Comparison of ENCODE assay signal across 9 cellular contexts in genomic region chr16:85514295-85514600, GRCh38.
DNase-seq lines count a peak whose midpoint lies in the region; ATAC-seq, FAIRE-seq and TF ChIP-seq lines count a peak whose summit lies in the region.
"Had no signal": no experiment of that assay in that cellular context is flagged by ENCODE, and none has a peak within 500 bp of the region (broad histone marks: within the 10 kb centered on the region; RNA-seq: fewer than 3 reads in every experiment).

No MANE protein-coding gene starts in this region.

- POLR2A ChIA-PET in A549 (lab: Yijun Ruan, JAX): interaction anchor here (0.7 to 2.5 kb wide), 8 partner anchors 11 to 102 kb away, joined by 3 to 28 read pairs (median 4); partner anchors contain the start of gene GSE1

- H3K9ac ChIP-seq in parathyroid adenoma: no peak overlapping the region

- FAIRE-seq in A549 (lab: Jason Lieb, UNC): no peak

- TF ChIP-seq CTCF in A549 (IDR thresholded peaks at IDR 0.05) (no peak), esophagus squamous epithelium (IDR thresholded peaks at IDR 0.05) (no peak), parathyroid adenoma (IDR thresholded peaks at IDR 0.05) (peak; percentile 37)

- no peaks in the 10 kb centered on the region for H3K9me3 ChIP-seq in A549
- H3K9me3 ChIP-seq in esophagus squamous epithelium: no peaks in the 10 kb centered on the region
- no peaks in the 10 kb centered on the region for H3K9me3 ChIP-seq in parathyroid adenoma (ENCODE audit: control insufficient read depth, low read length)

- H2AFZ ChIP-seq in parathyroid adenoma: no peak overlapping the region

- no peak for TF ChIP-seq RAD21 in A549 (conservative IDR thresholded peaks at IDR 0.05 in 1 of 2, IDR thresholded peaks at IDR 0.05 in 1 of 2)

- ATAC-seq in A549 (no peak; a peak in 1 of 6 replicates), HG02642 (IDR thresholded peaks at IDR 0.05; ENCODE audit: poor library complexity, unreplicated experiment) (no peak), GM21515 (IDR thresholded peaks at IDR 0.05; ENCODE audit: unreplicated experiment) (no peak)

- no peak for TF ChIP-seq POLR2A in A549 (IDR thresholded peaks at IDR 0.05; ENCODE audit: low read length)
- TF ChIP-seq POLR2A in esophagus squamous epithelium (IDR thresholded peaks at IDR 0.05): no peak

- CTCF ChIA-PET in A549 (lab: Yijun Ruan, JAX): interaction anchor here (0.6 to 3.8 kb wide), 17 partner anchors 11 to 97 kb away, joined by 3 to 21 read pairs (median 7); no protein-coding TSS in a partner anchor

- intact Hi-C loops in esophagus squamous epithelium (cut with DNase I): no loop called here

- H3K4me2 ChIP-seq in A549 (peak overlapping the region; percentile 85), parathyroid adenoma (ENCODE audit: low read length) (peak overlapping the region; percentile 43)

- H3K4me3 ChIP-seq in A549: no peak overlapping the region
- H3K4me3 ChIP-seq in esophagus squamous epithelium: no peak overlapping the region
- H3K4me3 ChIP-seq in parathyroid adenoma (ENCODE audit: low read depth, low read length): no peak overlapping the region

- H3K4me1 ChIP-seq in A549 (peaks cover 36% of the 10 kb centered on the region), esophagus squamous epithelium (peaks cover 17 to 30% (median 26%) of the 10 kb centered on the region in 3 donors), parathyroid adenoma (peaks cover 43% of the 10 kb centered on the region)

- H3K36me3 ChIP-seq in esophagus squamous epithelium (no peaks in the 10 kb centered on the region), parathyroid adenoma (ENCODE audit: control insufficient read depth, insufficient read depth, low read length) (no peaks in the 10 kb centered on the region)

- H3K27ac ChIP-seq in A549 (peak overlapping the region; percentile 95 to 97), esophagus squamous epithelium (peak overlapping the region in 3 of 4 donors; percentile 2 to 84 (median 56)), parathyroid adenoma (peak overlapping the region; percentile 99)

- no peak for DNase-seq in A549 (ENCODE audit: low read depth in 1 of 2, low spot score in 1 of 2)
- peak; percentile 60 for DNase-seq in NCI-H2029 (lab: John Stamatoyannopoulos, UW)
- DNase-seq in esophagus squamous epithelium (lab: John Stamatoyannopoulos, UW): no peak
- DNase-seq in NOMO-1 (lab: John Stamatoyannopoulos, UW; ENCODE audit: unreplicated experiment in 2 of 2): no peak
- DNase-seq in activated naive CD4-positive, alpha-beta T cell treated with Interleukin-2 at 50 U/mL for 16 hours: no peak

- peaks cover 37% of the 10 kb centered on the region for H3K79me2 ChIP-seq in parathyroid adenoma

- no peaks in the 10 kb centered on the region for H3K27me3 ChIP-seq in esophagus squamous epithelium
- no peaks in the 10 kb centered on the region for H3K27me3 ChIP-seq in parathyroid adenoma (ENCODE audit: control insufficient read depth, insufficient read depth, low read length)
- H3K27me3 ChIP-seq: dorsolateral prefrontal cortex had no signal

- TF ChIP-seq EP300 in A549 (IDR thresholded peaks at IDR 0.05): no peak

- 0% methylated on average over 3 of the region's 8 CpGs for WGBS in A549 (ENCODE audit: missing lambda C conversion rate)
- 0% methylated on average over 1 of the region's 8 CpGs for WGBS in esophagus squamous epithelium, 2 donors

TF ChIP-seq in A549, 52 proteins besides CTCF, POLR2A, EP300 and RAD21:
- TF ChIP-seq CBX8 (IDR thresholded peaks at IDR 0.05): no peak
- no peak for TF ChIP-seq NPAS2 (CRISPR knock-in tag; IDR thresholded peaks at IDR 0.05; ENCODE audit: borderline replicate concordance)
- no peak for TF ChIP-seq POLR2AphosphoS2 (conservative IDR thresholded peaks at IDR 0.05; ENCODE audit: low read length)
- no peak for TF ChIP-seq HOXB5 (CRISPR knock-in tag; IDR thresholded peaks at IDR 0.05)
- TF ChIP-seq REST (IDR thresholded peaks at IDR 0.05): no peak
- TF ChIP-seq PBX3 (IDR thresholded peaks at IDR 0.05): no peak
- no peak for TF ChIP-seq E2F6 (IDR thresholded peaks at IDR 0.05; ENCODE audit: borderline replicate concordance, low read depth)
- no peak for TF ChIP-seq EHMT2 (IDR thresholded peaks at IDR 0.05; ENCODE audit: low read depth)
- no peak for TF ChIP-seq RCOR1 (IDR thresholded peaks at IDR 0.05; ENCODE audit: low read depth, low read length)
- TF ChIP-seq USF2 (IDR thresholded peaks at IDR 0.05): no peak
- TF ChIP-seq ELK1 (IDR thresholded peaks at IDR 0.05; ENCODE audit: low read depth, low read length): no peak
- no peak for TF ChIP-seq HDAC2 (IDR thresholded peaks at IDR 0.05)
- TF ChIP-seq CHD4 (IDR thresholded peaks at IDR 0.05; ENCODE audit: borderline replicate concordance): no peak
- TF ChIP-seq JUNB (IDR thresholded peaks at IDR 0.05): no peak
- no peak for TF ChIP-seq HES2 (IDR thresholded peaks at IDR 0.05)
- no peak for TF ChIP-seq HOXB13 (CRISPR knock-in tag; IDR thresholded peaks at IDR 0.05; ENCODE audit: low read depth)
- TF ChIP-seq ESRRA (IDR thresholded peaks at IDR 0.05; ENCODE audit: borderline replicate concordance, low read length): no peak
- TF ChIP-seq ZC3H11A (IDR thresholded peaks at IDR 0.05): no peak
TF ChIP-seq in A549: peak in this region for 0.
